Comparison of ENCODE assay signal across 9 cellular contexts in genomic region chr3:197957775-197958103, GRCh38. TPM values are rescaled to one million over a fixed set of nuclear protein-coding genes. Genes with fewer than 3 reads are reported as not detected.
DNase-seq lines count a peak whose midpoint lies in the region; ATAC-seq and TF ChIP-seq lines count a peak whose summit lies in the region.
"Had no signal": no experiment of that assay in that cellular context is flagged by ENCODE, and none has a peak within 500 bp of the region (broad histone marks: within the 10 kb centered on the region; RNA-seq: fewer than 3 reads in every experiment).

No MANE protein-coding gene starts in this region.

- H3K79me2 ChIP-seq in hepatocyte, result peaks cover 18% of the 10 kb centered on the region

- no peaks in the 10 kb centered on the region for H3K9me3 Mint-ChIP-seq in activated CD8-positive, alpha-beta memory T cell treated with anti-CD3 and anti-CD28 coated beads, Interleukin-2, amount 10 ng/mL, durations not matched to agents 7 days and 5 days (ENCODE audit: low read depth)

- H3K4me3 ChIP-seq in SK-N-MC (peak overlapping the region; percentile 49), hepatocyte (no peak overlapping the region), stomach smooth muscle (ENCODE audit: low read length in 2 of 2) (no peak overlapping the region)

- H3K36me3 ChIP-seq in SK-N-MC (ENCODE audit: insufficient read depth, low read length), result peaks cover 48% of the 10 kb centered on the region
- no peaks in the 10 kb centered on the region for H3K36me3 ChIP-seq in hepatocyte (replicated peaks; ENCODE audit: insufficient read depth, low read depth)
- H3K36me3 ChIP-seq in stomach smooth muscle (ENCODE audit: control insufficient read depth in 2 of 2, insufficient read depth in 2 of 2, low read length in 2 of 2), result peaks cover 31 to 35% of the 10 kb centered on the region in 2 donors

- CTCF ChIA-PET in activated CD8-positive, alpha-beta memory T cell treated with anti-CD3 and anti-CD28 coated beads, Interleukin-2, amount 10 ng/mL, durations not matched to agents 7 days and 5 days (lab: Charles Lee), result no interaction called here

- no peaks in the 10 kb centered on the region for H3K9me2 ChIP-seq in hepatocyte (replicated peaks; ENCODE audit: insufficient read depth)

- peak overlapping the region; percentile 2 for H3K27ac Mint-ChIP-seq in activated CD8-positive, alpha-beta memory T cell treated with anti-CD3 and anti-CD28 coated beads, Interleukin-2, amount 10 ng/mL, durations not matched to agents 7 days and 5 days

- H2AFZ ChIP-seq in hepatocyte, result no peak overlapping the region

- no peak for DNase-seq in activated CD8-positive, alpha-beta memory T cell treated with anti-CD3 and anti-CD28 coated beads, Interleukin-2, amount 10 ng/mL, durations not matched to agents 7 days and 5 days
- no peak for DNase-seq in activated CD8-positive, alpha-beta memory T cell treated with anti-CD3 and anti-CD28 coated beads, Interleukin-2, amount 50 U/mL, for 4 hours
- DNase-seq in SK-N-MC (ENCODE audit: low read depth, low spot score) (no peak), hepatocyte (ENCODE audit: low spot score) (no peak), AG08395 (ENCODE audit: low spot score) (no peak)
- DNase-seq: NCI-H2171 had no signal

- peak overlapping the region; percentile 0 for H3K9ac ChIP-seq in SK-N-MC (ENCODE audit: insufficient read length)
- H3K9ac ChIP-seq in stomach smooth muscle (ENCODE audit: low read length in 2 of 2), result no peak overlapping the region

- H3K27me3 Mint-ChIP-seq in activated CD8-positive, alpha-beta memory T cell treated with anti-CD3 and anti-CD28 coated beads, Interleukin-2, amount 10 ng/mL, durations not matched to agents 7 days and 5 days, result peaks cover 8% of the 10 kb centered on the region

- peak overlapping the region; percentile 93 for H3K27ac ChIP-seq in SK-N-MC
- H3K27ac ChIP-seq in hepatocyte, result peak overlapping the region; percentile 70
- peak overlapping the region; percentile 46 for H3K27ac ChIP-seq in stomach smooth muscle (ENCODE audit: low read length)

- peaks cover 68% of the 10 kb centered on the region for H3K4me1 Mint-ChIP-seq in activated CD8-positive, alpha-beta memory T cell treated with anti-CD3 and anti-CD28 coated beads, Interleukin-2, amount 10 ng/mL, durations not matched to agents 7 days and 5 days

- peaks cover 44% of the 10 kb centered on the region for H3K36me3 Mint-ChIP-seq in activated CD8-positive, alpha-beta memory T cell treated with anti-CD3 and anti-CD28 coated beads, Interleukin-2, amount 10 ng/mL, durations not matched to agents 7 days and 5 days

- WGBS in hepatocyte (ENCODE audit: low lambda C conversion rate, missing lambda C conversion rate), result 78% methylated on average over 5 of the region's 5 CpGs

- H3K9me3 ChIP-seq in SK-N-MC (ENCODE audit: low read depth, low read length) (no peaks in the 10 kb centered on the region), hepatocyte (ENCODE audit: low read depth) (no peaks in the 10 kb centered on the region), stomach smooth muscle (ENCODE audit: control insufficient read depth in 2 of 2, low read length in 2 of 2) (no peaks in the 10 kb centered on the region)

- H3K4me1 ChIP-seq in hepatocyte (ENCODE audit: insufficient read depth), result peaks cover 10% of the 10 kb centered on the region
- H3K4me1 ChIP-seq in stomach smooth muscle (ENCODE audit: control insufficient read depth, insufficient read depth, low read length), result peaks cover 24% of the 10 kb centered on the region

- no peak overlapping the region for H3K4me3 Mint-ChIP-seq in activated CD8-positive, alpha-beta memory T cell treated with anti-CD3 and anti-CD28 coated beads, Interleukin-2, amount 10 ng/mL, durations not matched to agents 7 days and 5 days

- no peak overlapping the region for H3K4me2 ChIP-seq in hepatocyte

- TF ChIP-seq CTCF in hepatocyte (IDR thresholded peaks at IDR 0.05; ENCODE audit: poor library complexity), result no peak

- H3K27me3 ChIP-seq in hepatocyte, result no peaks in the 10 kb centered on the region
- no peaks in the 10 kb centered on the region for H3K27me3 ChIP-seq in stomach smooth muscle (ENCODE audit: control insufficient read depth in 1 of 2, insufficient read depth in 2 of 2, low read length in 2 of 2)

- peaks cover 27% of the 10 kb centered on the region for H4K20me1 ChIP-seq in hepatocyte (ENCODE audit: insufficient read depth, poor library complexity, severe bottlenecking)

- ATAC-seq in activated CD8-positive, alpha-beta memory T cell treated with anti-CD3 and anti-CD28 coated beads, Interleukin-2, amount 10 ng/mL, durations not matched to agents 7 days and 5 days, result no peak
- no peak for ATAC-seq in HG03342 (IDR thresholded peaks at IDR 0.05; ENCODE audit: unreplicated experiment)
- ATAC-seq in HG03442 (IDR thresholded peaks at IDR 0.05; ENCODE audit: unreplicated experiment), result no peak

RNA-seq across cellular contexts. Expression of gene LMLN, which starts 2.3 kb away (rescaled TPM):
- 1 to 10 TPM; 1.5 to 1.7 TPM for total RNA-seq in activated CD8-positive, alpha-beta memory T cell treated with anti-CD3 and anti-CD28 coated beads, Interleukin-2, amount 10 ng/mL, durations not matched to agents 7 days and 5 days
- total RNA-seq in hepatocyte, result 2.6 and 4.5 TPM in 2 replicates
- polyA plus RNA-seq in hepatocyte, result 1.4 and 4.3 TPM in 2 replicates

RNA-seq across cellular contexts. Expression of gene RPL35A, which starts 7.7 kb away (rescaled TPM):
- 100 to 1,000 TPM; 803 to 912 TPM for total RNA-seq in activated CD8-positive, alpha-beta memory T cell treated with anti-CD3 and anti-CD28 coated beads, Interleukin-2, amount 10 ng/mL, durations not matched to agents 7 days and 5 days
- 743 and 1,122 TPM in 2 replicates for total RNA-seq in hepatocyte
- 693 and 715 TPM in 2 replicates for polyA plus RNA-seq in hepatocyte
